Comparison of ENCODE assay signal across 14 cellular contexts in genomic region chr5:108387756-108388155, GRCh38. TPM values are rescaled to one million over a fixed set of nuclear protein-coding genes. Genes with fewer than 3 reads are reported as not detected.
DNase-seq lines count a peak whose midpoint lies in the region; ATAC-seq and TF ChIP-seq lines count a peak whose summit lies in the region.
"Had no signal": no experiment of that assay in that cellular context is flagged by ENCODE, and none has a peak within 500 bp of the region (broad histone marks: within the 10 kb centered on the region; RNA-seq: fewer than 3 reads in every experiment).

No MANE protein-coding gene starts in this region.

- DNase-seq in Right ventricle myocardium superior (no peak), cardiac septum (ENCODE audit: low spot score) (no peak), RPMI8226 (peak; percentile 8), fibroblast of mammary gland (ENCODE audit: low read depth) (peak; percentile 16), medulla oblongata (ENCODE audit: extremely low spot score) (no peak), ecto neural progenitor cell (ENCODE audit: low spot score) (no peak)
- DNase-seq in activated naive CD4-positive, alpha-beta T cell treated with anti-CD3 and anti-CD28 coated beads, Interleukin-2, amount 50 U/mL, for 16 hours: no peak
- DNase-seq: AML-193; Caco-2; CD4-positive, alpha-beta T cell; GDM1 had no signal

- ATAC-seq in Right ventricle myocardium superior (ENCODE audit: poor library complexity): peak; percentile 42
- ATAC-seq: A549, HepG2 had no signal

- no peak for TF ChIP-seq CTCF in fibroblast of mammary gland (conservative IDR thresholded peaks at IDR 0.05; ENCODE audit: control insufficient read depth, insufficient read depth, low read depth, low read length)

- intact Hi-C loops in Right ventricle myocardium superior (cut with DNase I) (no loop called here), cardiac septum (cut with DNase I) (no loop called here)

- no peak overlapping the region for H3K4me3 ChIP-seq in fibroblast of mammary gland (ENCODE audit: control insufficient read depth, low read depth, low read length)
- H3K4me3 ChIP-seq: A549, HAP-1 had no signal

RNA-seq across cellular contexts. Expression of gene FBXL17, which starts 5.9 kb away (rescaled TPM):
- 44.0 TPM for total RNA-seq in Right ventricle myocardium superior
- 27.3 TPM for total RNA-seq in cardiac septum

Comparison
In these comparisons a context has a peak if more than half of its experiments do, and no peak if none do; other contexts are left out.
1. DNase-seq: peak in RPMI8226 (single experiment) and fibroblast of mammary gland (single experiment); none in Right ventricle myocardium superior (single experiment), cardiac septum (single experiment), medulla oblongata (single experiment), activated naive CD4-positive, alpha-beta T cell treated with anti-CD3 and anti-CD28 coated beads, Interleukin-2, amount 50 U/mL, for 16 hours (single experiment) and ecto neural progenitor cell (single experiment).